In genomic region chr7:141549582-141549981, GRCh38 we compare ENCODE assay signal across 30 cellular contexts. TPM values are rescaled to one million over a fixed set of nuclear protein-coding genes. Genes with fewer than 3 reads are reported as not detected.
DNase-seq lines count a peak whose midpoint lies in the region; ATAC-seq and TF ChIP-seq lines count a peak whose summit lies in the region.
"Had no signal": no experiment of that assay in that cellular context is flagged by ENCODE, and none has a peak within 500 bp of the region (broad histone marks: within the 10 kb centered on the region; RNA-seq: fewer than 3 reads in every experiment).

No MANE protein-coding gene starts in this region.

- peak overlapping the region; percentile 96 for H3K4me3 Mint-ChIP-seq in CD4-positive, alpha-beta T cell
- peak overlapping the region in 4 of 5 donors; percentile 43 to 93 (median 91) for H3K4me3 Mint-ChIP-seq in immature natural killer cell

- DNase-seq in CD4-positive, alpha-beta T cell = no peak
- DNase-seq in MV-4-11 (lab: John Stamatoyannopoulos, UW) = peak; percentile 26
- DNase-seq in immature natural killer cell = no peak
- DNase-seq in NCI-H526 treated with DMSO at 0.1 percent for 48 hours (lab: John Stamatoyannopoulos, UW) = no peak
- no peak for DNase-seq in foreskin keratinocyte
- DNase-seq in NCI-H2081 treated with DMSO at 0.1 percent for 48 hours (lab: John Stamatoyannopoulos, UW) = no peak
- DNase-seq: activated B cell treated with CpG ODN at 0.5 μM for 24 hours; activated CD4-positive, alpha-beta T cell treated with anti-CD3 and anti-CD28 coated beads, Interleukin-2, amount 50 U/mL, for 1 hour; activated naive CD8-positive, alpha-beta T cell treated with anti-CD3 and anti-CD28 coated beads, Interleukin-2, amount 10 ng/mL, durations not matched to agents 7 days and 5 days; cortex of kidney; DMS153; effector memory CD8-positive, alpha-beta T cell; foreskin fibroblast; heart right ventricle; IMR-90; NCI-H1417; NCI-H2029 treated with DMSO at 0.1 percent for 48 hours; NCI-H345; NCI-H82; nucleus accumbens; stimulated activated CD4-positive, alpha-beta T cell treated with anti-CD3 and anti-CD28 coated beads, Interleukin-15, amount 100 ng/mL, for 24 hours; SW 1271; uterus had no signal

- H3K4me1 Mint-ChIP-seq in CD4-positive, alpha-beta T cell (ENCODE audit: low read depth) = peaks cover 33% of the 10 kb centered on the region
- H3K4me1 Mint-ChIP-seq in immature natural killer cell = peaks cover 29 to 37% of the 10 kb centered on the region in 2 donors

- no peak for TF ChIP-seq CTCF in CD4-positive, alpha-beta T cell (IDR thresholded peaks at IDR 0.05)
- no peak for TF ChIP-seq CTCF in foreskin keratinocyte (conservative IDR thresholded peaks at IDR 0.05)

- peaks cover 27 to 35% (median 30%) of the 10 kb centered on the region in 10 experiments for H3K4me1 ChIP-seq in BLaER1 treated with 17β-estradiol and CSF1 and Interleukin-3, amounts not matched to agents 10 nM and 100 nM
- no peaks in the 10 kb centered on the region for H3K4me1 ChIP-seq in foreskin keratinocyte
- H3K4me1 ChIP-seq: prostate gland, uterus had no signal

- CTCF ChIA-PET in CD4-positive, alpha-beta T cell (lab: Charles Lee) = interaction anchor here (0.9 kb wide), 1 partner anchor 188 kb away, joined by 3 read pairs; no protein-coding TSS in a partner anchor

- no peaks in the 10 kb centered on the region for H3K9me3 Mint-ChIP-seq in CD4-positive, alpha-beta T cell
- H3K9me3 Mint-ChIP-seq in immature natural killer cell = no peaks in the 10 kb centered on the region
- H3K9me3 Mint-ChIP-seq: activated B cell treated with CpG ODN at 0.5 μM for 24 hours; activated naive CD8-positive, alpha-beta T cell treated with anti-CD3 and anti-CD28 coated beads, Interleukin-2, amount 10 ng/mL, durations not matched to agents 7 days and 5 days; activated T-helper 17 cell treated with anti-CD3 and anti-CD28 coated beads, Interleukin-2, amount 50 U/mL, for 72 hours; effector memory CD8-positive, alpha-beta T cell; stimulated activated naive CD8-positive, alpha-beta T cell treated with anti-CD3 and anti-CD28 coated beads, Interleukin-15, Interleukin-2, amounts not matched to agents 100 ng/mL and 50 ng/mL, for 24 hours had no signal

- POLR2A ChIA-PET in CD4-positive, alpha-beta T cell (lab: Charles Lee) = interaction anchor here (2.9 kb wide), 1 partner anchor 189 kb away, joined by 28 read pairs; the partner anchor contains the start of gene SSBP1

- H3K36me3 ChIP-seq in BLaER1 treated with 17β-estradiol and CSF1 and Interleukin-3, amounts not matched to agents 10 nM and 100 nM = peaks cover 0 to 13% (median 5%) of the 10 kb centered on the region in 11 experiments; a peak in 4 of 22 replicates
- H3K36me3 ChIP-seq: ascending aorta, heart right ventricle, prostate gland, thoracic aorta, uterus had no signal

- peak overlapping the region; percentile 76 to 95 (median 88); a peak in 19 of 22 replicates for H3K4me2 ChIP-seq in BLaER1 treated with 17β-estradiol and CSF1 and Interleukin-3, amounts not matched to agents 10 nM and 100 nM

- H3K27ac Mint-ChIP-seq in CD4-positive, alpha-beta T cell = no peak overlapping the region
- peak overlapping the region in 2 of 6 donors; percentile 10 to 21 for H3K27ac Mint-ChIP-seq in immature natural killer cell
- H3K27ac Mint-ChIP-seq: activated B cell treated with CpG ODN at 0.5 μM for 24 hours; activated T-helper 17 cell treated with anti-CD3 and anti-CD28 coated beads, Interleukin-2, amount 50 U/mL, for 72 hours; effector memory CD8-positive, alpha-beta T cell had no signal

- no peak overlapping the region for H3K4me3 ChIP-seq in BLaER1 treated with 17β-estradiol and CSF1 and Interleukin-3, amounts not matched to agents 10 nM and 100 nM
- H3K4me3 ChIP-seq: prostate gland, uterus had no signal

- H3K9me3 ChIP-seq in BLaER1 treated with 17β-estradiol and CSF1 and Interleukin-3, amounts not matched to agents 10 nM and 100 nM (replicated peaks in 1 of 11) = no peaks in the 10 kb centered on the region
- H3K9me3 ChIP-seq in CD4-positive, alpha-beta T cell (ENCODE audit: control insufficient read depth, low read length) = no peaks in the 10 kb centered on the region
- H3K9me3 ChIP-seq: ascending aorta, heart right ventricle, prostate gland, thoracic aorta, uterus had no signal

- no peaks in the 10 kb centered on the region for H4K20me1 ChIP-seq in BLaER1 treated with 17β-estradiol and CSF1 and Interleukin-3, amounts not matched to agents 10 nM and 100 nM

- H3K36me3 Mint-ChIP-seq in CD4-positive, alpha-beta T cell (ENCODE audit: low read depth) = peaks cover 14% of the 10 kb centered on the region
- H3K36me3 Mint-ChIP-seq in immature natural killer cell = peaks cover 0 to 18% (median 0%) of the 10 kb centered on the region in 3 donors

- no peak overlapping the region for H3K27ac ChIP-seq in BLaER1 treated with 17β-estradiol and CSF1 and Interleukin-3, amounts not matched to agents 10 nM and 100 nM
- H3K27ac ChIP-seq in CD4-positive, alpha-beta T cell (ENCODE audit: low read depth, low read length) = no peak overlapping the region
- no peak overlapping the region for H3K27ac ChIP-seq in foreskin keratinocyte
- H3K27ac ChIP-seq: ascending aorta, prostate gland, thoracic aorta, uterus had no signal

- no peak overlapping the region for H3K9ac ChIP-seq in BLaER1 treated with 17β-estradiol and CSF1 and Interleukin-3, amounts not matched to agents 10 nM and 100 nM

- intact Hi-C loops in CD4-positive, alpha-beta T cell (cut with DNase I, micrococcal nuclease) = no loop called here

- no peaks in the 10 kb centered on the region for H3K27me3 Mint-ChIP-seq in CD4-positive, alpha-beta T cell
- peaks cover 2% of the 10 kb centered on the region in 3 donors for H3K27me3 Mint-ChIP-seq in immature natural killer cell (ENCODE audit: low read depth in 3 of 3)
- H3K27me3 Mint-ChIP-seq: activated B cell treated with CpG ODN at 0.5 μM for 24 hours; activated T-helper 17 cell treated with anti-CD3 and anti-CD28 coated beads, Interleukin-2, amount 50 U/mL, for 72 hours; effector memory CD8-positive, alpha-beta T cell; stimulated activated naive CD8-positive, alpha-beta T cell treated with anti-CD3 and anti-CD28 coated beads, Interleukin-15, Interleukin-2, amounts not matched to agents 100 ng/mL and 50 ng/mL, for 24 hours had no signal

- no peak for ATAC-seq in CD4-positive, alpha-beta T cell (ENCODE audit: poor library complexity)
- no peak for ATAC-seq in foreskin keratinocyte
- ATAC-seq: activated T-helper 17 cell treated with anti-CD3 and anti-CD28 coated beads, Interleukin-2, amount 50 U/mL, for 72 hours; effector memory CD8-positive, alpha-beta T cell; Right ventricle myocardium inferior had no signal

- no peaks in the 10 kb centered on the region for H3K27me3 ChIP-seq in BLaER1 treated with 17β-estradiol and CSF1 and Interleukin-3, amounts not matched to agents 10 nM and 100 nM
- no peaks in the 10 kb centered on the region for H3K27me3 ChIP-seq in CD4-positive, alpha-beta T cell (ENCODE audit: control insufficient read depth, insufficient read depth, low read length)
- H3K27me3 ChIP-seq in foreskin keratinocyte = no peaks in the 10 kb centered on the region
- H3K27me3 ChIP-seq: ascending aorta, heart right ventricle, uterus had no signal

RNA-seq across cellular contexts. Expression of gene AGK, which starts 1.6 kb away (rescaled TPM):
- 10 to 100 TPM; 18.9 to 20.5 TPM for total RNA-seq in CD4-positive, alpha-beta T cell
- polyA plus RNA-seq in immature natural killer cell = 100 to 1,000 TPM; 104 to 125 (median 108) TPM
- total RNA-seq in foreskin keratinocyte = 30.7 and 31.2 TPM in 2 replicates
- polyA plus RNA-seq in foreskin keratinocyte = 15.3 and 17.8 TPM in 2 replicates
